15 cellular contexts compared by ENCODE assay signal in the genomic region with DNA sequence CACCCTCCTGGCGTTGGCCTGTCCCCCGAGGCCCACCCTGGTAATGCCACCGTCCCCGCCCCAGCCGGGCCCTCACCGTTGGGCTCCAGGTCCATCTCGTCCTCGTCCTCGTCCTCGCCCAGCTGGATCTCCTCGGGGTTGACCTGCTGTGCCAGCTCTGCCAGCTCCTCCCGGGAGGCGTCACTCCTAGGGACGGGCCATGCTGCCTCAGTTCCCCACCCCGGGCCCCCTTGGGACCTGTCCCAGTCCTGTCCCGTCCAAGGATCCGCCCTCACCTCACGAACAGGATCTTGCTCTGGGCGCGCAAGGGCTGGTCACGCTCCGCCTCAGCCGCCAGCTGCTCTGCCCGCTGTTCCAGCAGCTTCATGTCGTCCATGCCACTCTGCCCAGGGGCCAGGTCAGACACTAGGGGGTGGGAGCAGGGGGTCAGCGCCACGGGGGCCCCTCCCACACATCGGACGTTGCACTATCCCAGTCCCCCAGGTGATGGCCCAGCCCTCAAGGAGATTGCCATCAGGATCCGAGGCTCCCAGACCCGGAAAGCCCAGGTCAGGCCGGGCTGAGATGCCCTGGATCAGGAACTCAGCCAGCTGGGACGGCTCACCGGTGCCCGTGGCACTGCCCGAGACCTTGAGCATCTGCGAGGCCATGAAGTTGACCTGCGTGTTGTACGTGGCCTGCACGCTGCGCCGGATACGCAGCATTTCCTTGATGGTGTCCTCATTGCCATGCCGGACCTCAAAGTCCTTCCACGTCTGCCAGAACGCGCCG. TPM values are rescaled to one million over a fixed set of nuclear protein-coding genes. Genes with fewer than 3 reads are reported as not detected.
DNase-seq lines count a peak whose midpoint lies in the region; ATAC-seq and TF ChIP-seq lines count a peak whose summit lies in the region.
"Had no signal": no experiment of that assay in that cellular context is flagged by ENCODE, and none has a peak within 500 bp of the region (broad histone marks: within the 10 kb centered on the region; RNA-seq: fewer than 3 reads in every experiment).

No MANE protein-coding gene starts in this region.

- peaks cover 76% of the 10 kb centered on the region for H3K36me3 ChIP-seq in lower lobe of right lung

- intact Hi-C loops in right cardiac atrium (cut with DNase I), result no loop called here
- intact Hi-C loops in cardiac septum (cut with DNase I), result no loop called here
- intact Hi-C loops in lower lobe of right lung (cut with DNase I), result no loop called here

- no peak for TF ChIP-seq CTCF in lower lobe of right lung (IDR thresholded peaks at IDR 0.05)

- H3K9me3 ChIP-seq in right cardiac atrium (ENCODE audit: control insufficient read depth, low read length), result no peaks in the 10 kb centered on the region
- H3K9me3 ChIP-seq in lower lobe of right lung, result no peaks in the 10 kb centered on the region
- H3K9me3 ChIP-seq: psoas muscle had no signal

- H3K27me3 ChIP-seq in right cardiac atrium (ENCODE audit: control insufficient read depth, insufficient read depth) (no peaks in the 10 kb centered on the region), lower lobe of right lung (ENCODE audit: low read depth) (no peaks in the 10 kb centered on the region)

- H3K4me3 ChIP-seq in right cardiac atrium (ENCODE audit: low read length), result no peak overlapping the region
- H3K4me3 ChIP-seq in lower lobe of right lung, result no peak overlapping the region
- H3K4me3 ChIP-seq: psoas muscle had no signal

- WGBS in right cardiac atrium, result 93% methylated on average over 48 of the region's 48 CpGs

- ATAC-seq in right cardiac atrium (peak in 1 of 2 donors; percentile 4), lower lobe of right lung (peak; percentile 35 to 47), HG03460 (IDR thresholded peaks at IDR 0.05; ENCODE audit: unreplicated experiment) (no peak), HG02884 (IDR thresholded peaks at IDR 0.05; ENCODE audit: unreplicated experiment) (no peak), HG02938 (IDR thresholded peaks at IDR 0.05; ENCODE audit: unreplicated experiment) (no peak)
- ATAC-seq: activated CD8-positive, alpha-beta T cell treated with anti-CD3 and anti-CD28 coated beads, Interleukin-2, amount 10 ng/mL, durations not matched to agents 7 days and 5 days; CD8-positive, alpha-beta T cell had no signal

- DNase-seq in right cardiac atrium (peak in 2 of 3 donors; percentile 50 to 68), cardiac septum (ENCODE audit: low spot score) (no peak), lower lobe of right lung (no peak)
- DNase-seq: activated CD8-positive, alpha-beta T cell treated with anti-CD3 and anti-CD28 coated beads, Interleukin-2, amount 10 ng/mL, durations not matched to agents 7 days and 5 days; Kasumi-1; OCI-M1; stimulated activated CD4-positive, alpha-beta T cell treated with anti-CD3 and anti-CD28 coated beads, Interleukin-15, amount 100 ng/mL, for 24 hours had no signal

- H3K27ac ChIP-seq in right cardiac atrium (ENCODE audit: low read length) (no peak overlapping the region), lower lobe of right lung (peak overlapping the region; percentile 85)
- H3K27ac ChIP-seq: psoas muscle had no signal

- H3K4me1 ChIP-seq in right cardiac atrium (ENCODE audit: control insufficient read depth, insufficient read depth, low read length) (no peaks in the 10 kb centered on the region), lower lobe of right lung (peaks cover 25% of the 10 kb centered on the region)

RNA-seq across cellular contexts. Expression of gene XAB2, which starts 9.5 kb away (rescaled TPM):
- total RNA-seq in right cardiac atrium (10 to 100 TPM; 18.9 to 27.3 (median 26.0) TPM), cardiac septum (21.8 TPM), lower lobe of right lung (42.0 TPM)
- polyA plus RNA-seq in right cardiac atrium, result 19.0 TPM

RNA-seq across cellular contexts. Expression of gene PET100, which starts 9.7 kb away (rescaled TPM):
- total RNA-seq in right cardiac atrium (100 to 1,000 TPM; 136 to 194 (median 167) TPM), cardiac septum (130 TPM), lower lobe of right lung (82.6 TPM)
- polyA plus RNA-seq in right cardiac atrium, result 191 TPM

RNA-seq across cellular contexts. Expression of gene PCP2, which starts 13.7 kb away (rescaled TPM):
- total RNA-seq in right cardiac atrium (not detected), cardiac septum (not detected), lower lobe of right lung (3.5 TPM)
- polyA plus RNA-seq in right cardiac atrium, result 0.34 TPM
- total RNA-seq: fibroblast of lung, kidney epithelial cell, NCI-H460, psoas muscle had no signal
- polyA plus RNA-seq: fibroblast of lung had no signal

RNA-seq across cellular contexts. Expression of gene STXBP2, which starts 17.1 kb away (rescaled TPM):
- total RNA-seq in right cardiac atrium (10 to 100 TPM in 1 of 4 donors, 1 to 10 TPM in 3; 6.8 to 12.1 (median 9.2) TPM), cardiac septum (4.0 TPM), lower lobe of right lung (200 TPM)
- 5.0 TPM for polyA plus RNA-seq in right cardiac atrium

RNA-seq across cellular contexts. Expression of gene CAMSAP3, which starts 24.2 kb away (rescaled TPM):
- total RNA-seq in right cardiac atrium (under 1 TPM; 0.20 to 0.71 (median 0.38) TPM), cardiac septum (not detected), lower lobe of right lung (25.6 TPM)
- 0.29 TPM for polyA plus RNA-seq in right cardiac atrium
- total RNA-seq: fibroblast of lung had no signal
- polyA plus RNA-seq: fibroblast of lung had no signal

Comparison
In these comparisons a context has a peak if more than half of its experiments do, and no peak if none do; other contexts are left out.
1. DNase-seq: peak in right cardiac atrium (2 of 3); none in cardiac septum (single experiment) and lower lobe of right lung (single experiment).
2. ATAC-seq: peak in lower lobe of right lung (2 of 2); none in HG03460 (single experiment), HG02884 (single experiment) and HG02938 (single experiment).